ENCODE assay signal across 10 cellular contexts in genomic region chr17:34255381-34255732, GRCh38. TPM values are rescaled to one million over a fixed set of nuclear protein-coding genes. Genes with fewer than 3 reads are reported as not detected.
DNase-seq lines count a peak whose midpoint lies in the region; ATAC-seq and TF ChIP-seq lines count a peak whose summit lies in the region.
"Had no signal": no experiment of that assay in that cellular context is flagged by ENCODE, and none has a peak within 500 bp of the region (broad histone marks: within the 10 kb centered on the region; RNA-seq: fewer than 3 reads in every experiment).

No MANE protein-coding gene starts in this region.

- CTCF ChIA-PET in PC-9 (lab: Charles Lee), result no interaction called here
- CTCF ChIA-PET in CD4-positive, alpha-beta memory T cell (lab: Charles Lee; ENCODE audit: partially characterized antibody), result no interaction called here

- peak overlapping the region; percentile 96 for H3K27ac Mint-ChIP-seq in osteocyte (ENCODE audit: unreplicated experiment)
- no peak overlapping the region for H3K27ac Mint-ChIP-seq in CD4-positive, alpha-beta memory T cell
- H3K27ac Mint-ChIP-seq in stimulated activated naive B cell treated with anti-CD40 and anti-IgM and Interleukin-4, amounts not matched to agents 10 μg/mL and 1 μg/mL and 100 μg/mL, for 72 hours, result no peak overlapping the region

- DNase-seq in SJSA1 (ENCODE audit: low read depth in 1 of 2, low spot score in 2 of 2) (no peak), fibroblast of mammary gland (ENCODE audit: low read depth) (peak; percentile 38), osteocyte (ENCODE audit: extremely low spot score, unreplicated experiment) (no peak), PC-9 (no peak), NCI-H2171 (lab: John Stamatoyannopoulos, UW) (no peak)
- DNase-seq in CD4-positive, alpha-beta memory T cell, result no peak
- DNase-seq in stimulated activated naive B cell treated with anti-CD40 and anti-IgM and Interleukin-4, amounts not matched to agents 10 μg/mL and 1 μg/mL and 100 μg/mL, for 72 hours, result no peak
- DNase-seq: activated CD4-positive, alpha-beta T cell treated with anti-CD3 and anti-CD28 coated beads, Interleukin-2, amount 50 U/mL, for 1 hour had no signal

- ATAC-seq in stimulated activated naive B cell treated with anti-CD40 and anti-IgM and Interleukin-4, amounts not matched to agents 10 μg/mL and 1 μg/mL and 100 μg/mL, for 72 hours (replicated peaks), result no peak

- no peaks in the 10 kb centered on the region for H3K9me2 ChIP-seq in PC-9 (ENCODE audit: insufficient read depth)

- no peaks in the 10 kb centered on the region for H3K36me3 Mint-ChIP-seq in osteocyte (ENCODE audit: unreplicated experiment)
- H3K36me3 Mint-ChIP-seq in CD4-positive, alpha-beta memory T cell, result no peaks in the 10 kb centered on the region
- H3K36me3 Mint-ChIP-seq in stimulated activated naive B cell treated with anti-CD40 and anti-IgM and Interleukin-4, amounts not matched to agents 10 μg/mL and 1 μg/mL and 100 μg/mL, for 72 hours, result no peaks in the 10 kb centered on the region

- peak overlapping the region; percentile 72 for H3K4me3 Mint-ChIP-seq in osteocyte (ENCODE audit: unreplicated experiment)
- no peak overlapping the region for H3K4me3 Mint-ChIP-seq in CD4-positive, alpha-beta memory T cell
- peak overlapping the region in 1 of 2 donors; percentile 56 for H3K4me3 Mint-ChIP-seq in stimulated activated naive B cell treated with anti-CD40 and anti-IgM and Interleukin-4, amounts not matched to agents 10 μg/mL and 1 μg/mL and 100 μg/mL, for 72 hours

- H3K27ac ChIP-seq in ACC112 (ENCODE audit: low read depth, low read length), result peak overlapping the region; percentile 99
- peak overlapping the region; percentile 85 for H3K27ac ChIP-seq in SJSA1
- H3K27ac ChIP-seq in PC-9, result no peak overlapping the region
- no peak overlapping the region for H3K27ac ChIP-seq in CD4-positive, alpha-beta memory T cell (ENCODE audit: low read depth, low read length)

- no peaks in the 10 kb centered on the region for H4K20me1 ChIP-seq in PC-9 (ENCODE audit: insufficient read depth)

- peak overlapping the region; percentile 80 for H3K4me3 ChIP-seq in ACC112 (ENCODE audit: low read depth, low read length)
- peak overlapping the region; percentile 32 for H3K4me3 ChIP-seq in SJSA1
- peak overlapping the region; percentile 65 for H3K4me3 ChIP-seq in fibroblast of mammary gland (ENCODE audit: control insufficient read depth, low read depth, low read length)
- H3K4me3 ChIP-seq in PC-9, result no peak overlapping the region
- H3K4me3 ChIP-seq in CD4-positive, alpha-beta memory T cell (ENCODE audit: low read length in 2 of 2), result no peak overlapping the region

- no peaks in the 10 kb centered on the region for H3F3A ChIP-seq in PC-9 (ENCODE audit: insufficient read depth, low read depth)

- H3K9me3 ChIP-seq in SJSA1 (replicated peaks) (no peaks in the 10 kb centered on the region), PC-9 (ENCODE audit: insufficient read depth, low read depth) (no peaks in the 10 kb centered on the region)
- no peaks in the 10 kb centered on the region for H3K9me3 ChIP-seq in CD4-positive, alpha-beta memory T cell (ENCODE audit: control insufficient read depth in 1 of 2, low read length in 2 of 2)

- H3K36me3 ChIP-seq in ACC112 (ENCODE audit: insufficient read depth, low read length) (no peaks in the 10 kb centered on the region), SJSA1 (no peaks in the 10 kb centered on the region; the same call in 1 of the 2 replicates), PC-9 (ENCODE audit: low read depth) (no peaks in the 10 kb centered on the region)
- H3K36me3 ChIP-seq in CD4-positive, alpha-beta memory T cell (ENCODE audit: insufficient read depth, low read length), result no peaks in the 10 kb centered on the region

- peaks cover 69% of the 10 kb centered on the region for H3K4me1 Mint-ChIP-seq in osteocyte (ENCODE audit: unreplicated experiment)
- peaks cover 0 to 4% (median 0%) of the 10 kb centered on the region in 4 donors for H3K4me1 Mint-ChIP-seq in CD4-positive, alpha-beta memory T cell
- H3K4me1 Mint-ChIP-seq in stimulated activated naive B cell treated with anti-CD40 and anti-IgM and Interleukin-4, amounts not matched to agents 10 μg/mL and 1 μg/mL and 100 μg/mL, for 72 hours, result peaks cover 26 to 38% of the 10 kb centered on the region in 2 donors

- POLR2A ChIA-PET in PC-9 (lab: Charles Lee; ENCODE audit: unreplicated experiment), result no interaction called here
- POLR2A ChIA-PET in CD4-positive, alpha-beta memory T cell (lab: Charles Lee; ENCODE audit: partially characterized antibody), result no interaction called here

- H3K27me3 Mint-ChIP-seq in osteocyte (ENCODE audit: unreplicated experiment), result no peaks in the 10 kb centered on the region
- peaks cover 24 to 51% of the 10 kb centered on the region in 2 donors for H3K27me3 Mint-ChIP-seq in CD4-positive, alpha-beta memory T cell
- peaks cover 32 to 57% of the 10 kb centered on the region in 2 donors for H3K27me3 Mint-ChIP-seq in stimulated activated naive B cell treated with anti-CD40 and anti-IgM and Interleukin-4, amounts not matched to agents 10 μg/mL and 1 μg/mL and 100 μg/mL, for 72 hours

- intact Hi-C loops in PC-9 (cut with micrococcal nuclease; ENCODE audit: unreplicated experiment), result no loop called here
- intact Hi-C loops in CD4-positive, alpha-beta memory T cell (cut with micrococcal nuclease), result no loop called here

- H3K79me2 ChIP-seq in ACC112 (ENCODE audit: control insufficient read depth, insufficient read depth, low read length, unreplicated experiment), result peaks cover 3% of the 10 kb centered on the region
- no peaks in the 10 kb centered on the region for H3K79me2 ChIP-seq in PC-9 (ENCODE audit: low read depth)

- H2AFZ ChIP-seq in ACC112 (ENCODE audit: low read length, unreplicated experiment), result peak overlapping the region; percentile 1
- H2AFZ ChIP-seq in PC-9, result no peak overlapping the region

- H3K9me3 Mint-ChIP-seq in osteocyte (ENCODE audit: unreplicated experiment), result no peaks in the 10 kb centered on the region
- no peaks in the 10 kb centered on the region for H3K9me3 Mint-ChIP-seq in CD4-positive, alpha-beta memory T cell
- H3K9me3 Mint-ChIP-seq in stimulated activated naive B cell treated with anti-CD40 and anti-IgM and Interleukin-4, amounts not matched to agents 10 μg/mL and 1 μg/mL and 100 μg/mL, for 72 hours, result no peaks in the 10 kb centered on the region

- H3K4me1 ChIP-seq in ACC112 (ENCODE audit: control insufficient read depth, insufficient read depth, low read length, unreplicated experiment) (peaks cover 59% of the 10 kb centered on the region), SJSA1 (replicated peaks) (peaks cover 53% of the 10 kb centered on the region), PC-9 (replicated peaks; ENCODE audit: insufficient read depth) (no peaks in the 10 kb centered on the region)
- no peaks in the 10 kb centered on the region for H3K4me1 ChIP-seq in CD4-positive, alpha-beta memory T cell (ENCODE audit: insufficient read depth, low read length)

- no peaks in the 10 kb centered on the region for H3K27me3 ChIP-seq in ACC112 (ENCODE audit: insufficient read depth, low read length)
- H3K27me3 ChIP-seq in SJSA1 (replicated peaks), result no peaks in the 10 kb centered on the region
- peaks cover 33% of the 10 kb centered on the region; the same call in 1 of the 2 replicates for H3K27me3 ChIP-seq in PC-9 (ENCODE audit: insufficient read depth, low read depth)
- H3K27me3 ChIP-seq in CD4-positive, alpha-beta memory T cell (ENCODE audit: insufficient read depth, low read length), result no peaks in the 10 kb centered on the region

- no peak overlapping the region for H3K4me2 ChIP-seq in PC-9

- no TSS peak for BruUV-seq in PC-9 (replicated peaks; lab: Mats Ljungman, UMichigan)

- TF ChIP-seq CTCF in fibroblast of mammary gland (conservative IDR thresholded peaks at IDR 0.05; ENCODE audit: control insufficient read depth, insufficient read depth, low read depth, low read length) (no peak), osteocyte (IDR thresholded peaks at IDR 0.05) (no peak), PC-9 (conservative IDR thresholded peaks at IDR 0.05) (no peak)

RNA-seq across cellular contexts. Expression of gene CCL2, which starts 0.3 kb away (rescaled TPM):
- total RNA-seq in SJSA1 (2014; rRNA removed; shearing (Covaris generic)), result 17.3 and 18.8 TPM in 2 replicates
- total RNA-seq in osteocyte (50.3 and 59.3 TPM in 2 replicates), PC-9 (2021) (not detected in 2 replicates)
- total RNA-seq in CD4-positive, alpha-beta memory T cell, result 10 to 100 TPM; 16.7 to 20.7 TPM
- polyA plus RNA-seq in CD4-positive, alpha-beta memory T cell, result not detected

RNA-seq across cellular contexts. Expression of gene CCL7, which starts 14.7 kb away (rescaled TPM):
- not detected in 2 replicates for total RNA-seq in SJSA1 (2014; rRNA removed; shearing (Covaris generic))
- not detected in 2 replicates for total RNA-seq in osteocyte
- total RNA-seq in PC-9 (2021), result not detected in 2 replicates
- not detected for total RNA-seq in CD4-positive, alpha-beta memory T cell
- polyA plus RNA-seq in CD4-positive, alpha-beta memory T cell, result not detected
- total RNA-seq: myocyte had no signal

RNA-seq across cellular contexts. Expression of gene CCL11, which starts 30.2 kb away (rescaled TPM):
- total RNA-seq in SJSA1 (2014; rRNA removed; shearing (Covaris generic)), result not detected in 2 replicates
- total RNA-seq in osteocyte (not detected in 2 replicates), PC-9 (2021) (not detected in 2 replicates)
- total RNA-seq in CD4-positive, alpha-beta memory T cell, result not detected
- not detected for polyA plus RNA-seq in CD4-positive, alpha-beta memory T cell
- total RNA-seq: myocyte had no signal

Comparison
In these comparisons a context has a peak if more than half of its experiments do, and no peak if none do; other contexts are left out.
1. H3K27ac ChIP-seq: peak in ACC112 (single experiment) and SJSA1 (single experiment); none in PC-9 (single experiment) and CD4-positive, alpha-beta memory T cell (single experiment).
2. H3K4me3 ChIP-seq: peak in ACC112 (single experiment), SJSA1 (single experiment) and fibroblast of mammary gland (single experiment); none in PC-9 (single experiment) and CD4-positive, alpha-beta memory T cell (0 of 2).
3. RNA of gene CCL2, which starts 0.3 kb away (total RNA-seq): 50.3 to 59.3 TPM in osteocyte, 16.7 to 20.7 TPM in CD4-positive, alpha-beta memory T cell and 17.3 to 18.8 TPM in SJSA1; not detected in PC-9; every median in the first group is over 10 times any median in the second.